ENCODE assay signal across 2 cellular contexts in the genomic region with DNA sequence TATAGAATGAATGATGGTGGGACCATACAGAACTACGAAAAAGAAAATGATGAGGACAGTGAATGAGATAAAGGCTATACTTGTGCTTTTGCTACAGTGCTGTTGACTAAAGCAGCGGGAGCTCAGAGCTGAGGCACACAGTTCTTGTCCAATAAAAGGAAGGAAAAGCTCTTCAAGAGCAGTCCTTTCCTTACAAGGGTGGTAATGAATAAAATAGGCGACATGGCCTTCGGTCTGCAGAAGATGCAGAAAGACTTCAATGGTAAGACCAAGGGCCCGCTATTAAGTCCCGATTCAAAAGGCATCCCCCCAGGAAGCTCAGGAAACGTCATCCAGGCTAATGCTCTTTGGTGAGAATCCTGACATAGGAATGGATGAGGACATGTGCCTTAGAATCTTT.
TF ChIP-seq lines count a peak whose summit lies in the region.

No MANE protein-coding gene starts in this region.

TF ChIP-seq in SK-N-SH, 30 proteins besides CTCF, POLR2A, EP300 and RAD21 (continued from another document):
- TF ChIP-seq GATA2 (CRISPR knock-in tag; IDR thresholded peaks at IDR 0.05) = no peak
- TF ChIP-seq NFIC (IDR thresholded peaks at IDR 0.05; ENCODE audit: borderline replicate concordance) = no peak
- no peak for TF ChIP-seq MEF2A (IDR thresholded peaks at IDR 0.05; ENCODE audit: borderline replicate concordance, low read depth)
- TF ChIP-seq, protein P1, sequence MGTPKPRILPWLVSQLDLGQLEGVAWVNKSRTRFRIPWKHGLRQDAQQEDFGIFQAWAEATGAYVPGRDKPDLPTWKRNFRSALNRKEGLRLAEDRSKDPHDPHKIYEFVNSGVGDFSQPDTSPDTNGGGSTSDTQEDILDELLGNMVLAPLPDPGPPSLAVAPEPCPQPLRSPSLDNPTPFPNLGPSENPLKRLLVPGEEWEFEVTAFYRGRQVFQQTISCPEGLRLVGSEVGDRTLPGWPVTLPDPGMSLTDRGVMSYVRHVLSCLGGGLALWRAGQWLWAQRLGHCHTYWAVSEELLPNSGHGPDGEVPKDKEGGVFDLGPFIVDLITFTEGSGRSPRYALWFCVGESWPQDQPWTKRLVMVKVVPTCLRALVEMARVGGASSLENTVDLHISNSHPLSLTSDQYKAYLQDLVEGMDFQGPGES (IDR thresholded peaks at IDR 0.05; ENCODE audit: low read depth, low read length) = no peak
- no peak for TF ChIP-seq RCOR1 (IDR thresholded peaks at IDR 0.05; ENCODE audit: low read length)
- no peak for TF ChIP-seq NRF1 (IDR thresholded peaks at IDR 0.05; ENCODE audit: low read depth, low read length)
- TF ChIP-seq, protein P2, sequence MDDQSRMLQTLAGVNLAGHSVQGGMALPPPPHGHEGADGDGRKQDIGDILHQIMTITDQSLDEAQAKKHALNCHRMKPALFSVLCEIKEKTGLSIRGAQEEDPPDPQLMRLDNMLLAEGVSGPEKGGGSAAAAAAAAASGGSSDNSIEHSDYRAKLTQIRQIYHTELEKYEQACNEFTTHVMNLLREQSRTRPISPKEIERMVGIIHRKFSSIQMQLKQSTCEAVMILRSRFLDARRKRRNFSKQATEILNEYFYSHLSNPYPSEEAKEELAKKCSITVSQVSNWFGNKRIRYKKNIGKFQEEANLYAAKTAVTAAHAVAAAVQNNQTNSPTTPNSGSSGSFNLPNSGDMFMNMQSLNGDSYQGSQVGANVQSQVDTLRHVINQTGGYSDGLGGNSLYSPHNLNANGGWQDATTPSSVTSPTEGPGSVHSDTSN (IDR thresholded peaks at IDR 0.05) = no peak
- TF ChIP-seq MXI1 (IDR thresholded peaks at IDR 0.05; ENCODE audit: low read depth, low read length) = no peak
- TF ChIP-seq FOSL2 (IDR thresholded peaks at IDR 0.05; ENCODE audit: borderline replicate concordance, low read depth) = no peak
- no peak for TF ChIP-seq TEAD4 (IDR thresholded peaks at IDR 0.05; ENCODE audit: borderline replicate concordance, insufficient read depth)
- TF ChIP-seq, protein P3, sequence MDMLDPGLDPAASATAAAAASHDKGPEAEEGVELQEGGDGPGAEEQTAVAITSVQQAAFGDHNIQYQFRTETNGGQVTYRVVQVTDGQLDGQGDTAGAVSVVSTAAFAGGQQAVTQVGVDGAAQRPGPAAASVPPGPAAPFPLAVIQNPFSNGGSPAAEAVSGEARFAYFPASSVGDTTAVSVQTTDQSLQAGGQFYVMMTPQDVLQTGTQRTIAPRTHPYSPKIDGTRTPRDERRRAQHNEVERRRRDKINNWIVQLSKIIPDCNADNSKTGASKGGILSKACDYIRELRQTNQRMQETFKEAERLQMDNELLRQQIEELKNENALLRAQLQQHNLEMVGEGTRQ (IDR thresholded peaks at IDR 0.05; ENCODE audit: borderline replicate concordance, low read depth, low read length) = no peak
- TF ChIP-seq, protein P4, sequence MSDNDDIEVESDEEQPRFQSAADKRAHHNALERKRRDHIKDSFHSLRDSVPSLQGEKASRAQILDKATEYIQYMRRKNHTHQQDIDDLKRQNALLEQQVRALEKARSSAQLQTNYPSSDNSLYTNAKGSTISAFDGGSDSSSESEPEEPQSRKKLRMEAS (IDR thresholded peaks at IDR 0.05; ENCODE audit: low read depth) = no peak
- no peak for TF ChIP-seq SMC3 (IDR thresholded peaks at IDR 0.05; ENCODE audit: low read depth, low read length)

TF ChIP-seq in SK-N-SH treated with all-trans-retinoic acid at 6 μM for 48 hours, 23 proteins besides CTCF, POLR2A, EP300 and RAD21 (continued from another document):
- TF ChIP-seq, protein P5, sequence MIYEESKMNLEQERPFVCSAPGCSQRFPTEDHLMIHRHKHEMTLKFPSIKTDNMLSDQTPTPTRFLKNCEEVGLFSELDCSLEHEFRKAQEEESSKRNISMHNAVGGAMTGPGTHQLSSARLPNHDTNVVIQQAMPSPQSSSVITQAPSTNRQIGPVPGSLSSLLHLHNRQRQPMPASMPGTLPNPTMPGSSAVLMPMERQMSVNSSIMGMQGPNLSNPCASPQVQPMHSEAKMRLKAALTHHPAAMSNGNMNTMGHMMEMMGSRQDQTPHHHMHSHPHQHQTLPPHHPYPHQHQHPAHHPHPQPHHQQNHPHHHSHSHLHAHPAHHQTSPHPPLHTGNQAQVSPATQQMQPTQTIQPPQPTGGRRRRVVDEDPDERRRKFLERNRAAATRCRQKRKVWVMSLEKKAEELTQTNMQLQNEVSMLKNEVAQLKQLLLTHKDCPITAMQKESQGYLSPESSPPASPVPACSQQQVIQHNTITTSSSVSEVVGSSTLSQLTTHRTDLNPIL (CRISPR knock-in tag; IDR thresholded peaks at IDR 0.05; ENCODE audit: low read depth) = no peak
- TF ChIP-seq ARNTL (CRISPR knock-in tag; IDR thresholded peaks at IDR 0.05; ENCODE audit: borderline replicate concordance, low read depth) (no peak), ISL1 (CRISPR knock-in tag; IDR thresholded peaks at IDR 0.05) (no peak), CSRNP3 (CRISPR knock-in tag; IDR thresholded peaks at IDR 0.05) (no peak), CSDC2 (CRISPR knock-in tag; IDR thresholded peaks at IDR 0.05) (no peak), ZNF70 (CRISPR knock-in tag; IDR thresholded peaks at IDR 0.05) (no peak), TOX (CRISPR knock-in tag; IDR thresholded peaks at IDR 0.05; ENCODE audit: borderline replicate concordance) (no peak), OSR1 (CRISPR knock-in tag; IDR thresholded peaks at IDR 0.05) (no peak), GLIS3 (CRISPR knock-in tag; IDR thresholded peaks at IDR 0.05) (no peak), SNAI2 (CRISPR knock-in tag; IDR thresholded peaks at IDR 0.05) (no peak), BACH2 (CRISPR knock-in tag; IDR thresholded peaks at IDR 0.05; ENCODE audit: borderline replicate concordance) (no peak), ZNF8 (CRISPR knock-in tag; IDR thresholded peaks at IDR 0.05) (no peak), TCF4 (CRISPR knock-in tag; IDR thresholded peaks at IDR 0.05; ENCODE audit: borderline replicate concordance) (no peak), ZC3H10 (CRISPR knock-in tag; IDR thresholded peaks at IDR 0.05) (no peak), ZFP3 (CRISPR knock-in tag; IDR thresholded peaks at IDR 0.05) (no peak), POU6F1 (CRISPR knock-in tag; IDR thresholded peaks at IDR 0.05; ENCODE audit: borderline replicate concordance, low read depth) (no peak)
- TF ChIP-seq, protein P6, sequence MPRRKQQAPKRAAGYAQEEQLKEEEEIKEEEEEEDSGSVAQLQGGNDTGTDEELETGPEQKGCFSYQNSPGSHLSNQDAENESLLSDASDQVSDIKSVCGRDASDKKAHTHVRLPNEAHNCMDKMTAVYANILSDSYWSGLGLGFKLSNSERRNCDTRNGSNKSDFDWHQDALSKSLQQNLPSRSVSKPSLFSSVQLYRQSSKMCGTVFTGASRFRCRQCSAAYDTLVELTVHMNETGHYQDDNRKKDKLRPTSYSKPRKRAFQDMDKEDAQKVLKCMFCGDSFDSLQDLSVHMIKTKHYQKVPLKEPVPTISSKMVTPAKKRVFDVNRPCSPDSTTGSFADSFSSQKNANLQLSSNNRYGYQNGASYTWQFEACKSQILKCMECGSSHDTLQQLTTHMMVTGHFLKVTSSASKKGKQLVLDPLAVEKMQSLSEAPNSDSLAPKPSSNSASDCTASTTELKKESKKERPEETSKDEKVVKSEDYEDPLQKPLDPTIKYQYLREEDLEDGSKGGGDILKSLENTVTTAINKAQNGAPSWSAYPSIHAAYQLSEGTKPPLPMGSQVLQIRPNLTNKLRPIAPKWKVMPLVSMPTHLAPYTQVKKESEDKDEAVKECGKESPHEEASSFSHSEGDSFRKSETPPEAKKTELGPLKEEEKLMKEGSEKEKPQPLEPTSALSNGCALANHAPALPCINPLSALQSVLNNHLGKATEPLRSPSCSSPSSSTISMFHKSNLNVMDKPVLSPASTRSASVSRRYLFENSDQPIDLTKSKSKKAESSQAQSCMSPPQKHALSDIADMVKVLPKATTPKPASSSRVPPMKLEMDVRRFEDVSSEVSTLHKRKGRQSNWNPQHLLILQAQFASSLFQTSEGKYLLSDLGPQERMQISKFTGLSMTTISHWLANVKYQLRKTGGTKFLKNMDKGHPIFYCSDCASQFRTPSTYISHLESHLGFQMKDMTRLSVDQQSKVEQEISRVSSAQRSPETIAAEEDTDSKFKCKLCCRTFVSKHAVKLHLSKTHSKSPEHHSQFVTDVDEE (CRISPR knock-in tag; IDR thresholded peaks at IDR 0.05) = no peak
TF ChIP-seq in SK-N-SH treated with all-trans-retinoic acid at 6 μM for 48 hours: peak in this region for 0.
